In genomic region chr19:48752511-48753365, GRCh38 we compare ENCODE assay signal across 1 cellular context.
A peak's percentile ranks its signal among the peaks of the same experiment; 100 is the strongest.
TF ChIP-seq lines count a peak whose summit lies in the region.

Gene FUT1, minus strand, starts transcription at chr19:48752641. Its CDS starts 1,360 bp downstream, at chr19:48751281.

TF ChIP-seq in WTC11, 78 proteins besides CTCF, POLR2A, EP300 and RAD21 (continued from another document):
- TF ChIP-seq STAT6 (CRISPR knock-in tag; conservative IDR thresholded peaks at IDR 0.05; ENCODE audit: low read depth) (no peak), ATF2 (CRISPR knock-in tag; IDR thresholded peaks at IDR 0.05; ENCODE audit: borderline replicate concordance, low read depth) (no peak), HMGA2 (CRISPR knock-in tag; IDR thresholded peaks at IDR 0.05) (no peak), MXD4 (CRISPR knock-in tag; IDR thresholded peaks at IDR 0.05; ENCODE audit: borderline replicate concordance) (no peak), FOXJ3 (CRISPR knock-in tag; IDR thresholded peaks at IDR 0.05; ENCODE audit: borderline replicate concordance) (no peak), SP1 (CRISPR knock-in tag; conservative IDR thresholded peaks at IDR 0.05) (peak; percentile 92), SOX15 (CRISPR knock-in tag; IDR thresholded peaks at IDR 0.05) (no peak), NFE2L1 (CRISPR knock-in tag; IDR thresholded peaks at IDR 0.05) (no peak), ELF4 (CRISPR knock-in tag; IDR thresholded peaks at IDR 0.05; ENCODE audit: low read depth) (no peak), USF1 (CRISPR knock-in tag; IDR thresholded peaks at IDR 0.05) (peak; percentile 60; the same call in 1 of the 2 replicates), NFATC4 (CRISPR knock-in tag; IDR thresholded peaks at IDR 0.05) (no peak), ZNF232 (CRISPR knock-in tag; IDR thresholded peaks at IDR 0.05) (no peak), ZNF263 (CRISPR knock-in tag; IDR thresholded peaks at IDR 0.05; ENCODE audit: low read depth) (peak; percentile 71; the same call in 1 of the 2 replicates), ZNF317 (CRISPR knock-in tag; IDR thresholded peaks at IDR 0.05; ENCODE audit: borderline replicate concordance, low read depth) (no peak; the same call in 1 of the 2 replicates), RELA (CRISPR knock-in tag; IDR thresholded peaks at IDR 0.05; ENCODE audit: borderline replicate concordance) (no peak), FOXP1 (CRISPR knock-in tag; IDR thresholded peaks at IDR 0.05; ENCODE audit: borderline replicate concordance) (peak; percentile 87), ZNF671 (CRISPR knock-in tag; IDR thresholded peaks at IDR 0.05) (no peak), CREB1 (CRISPR knock-in tag; IDR thresholded peaks at IDR 0.05) (peak; percentile 40), OVOL2 (CRISPR knock-in tag; IDR thresholded peaks at IDR 0.05; ENCODE audit: borderline replicate concordance) (no peak), ZNF396 (CRISPR knock-in tag; IDR thresholded peaks at IDR 0.05; ENCODE audit: borderline replicate concordance) (no peak), CREM (CRISPR knock-in tag; IDR thresholded peaks at IDR 0.05) (peak; percentile 78; the same call in 1 of the 2 replicates), GABPB1 (CRISPR knock-in tag; IDR thresholded peaks at IDR 0.05) (no peak), TP53 (CRISPR knock-in tag; IDR thresholded peaks at IDR 0.05) (peak; percentile 69), ETV6 (CRISPR knock-in tag; IDR thresholded peaks at IDR 0.05) (peak; percentile 76), ZNF138 (CRISPR knock-in tag; conservative IDR thresholded peaks at IDR 0.05) (peak; percentile 76; the same call in 1 of the 2 replicates), GTF2I (CRISPR knock-in tag; conservative IDR thresholded peaks at IDR 0.05) (no peak), NR2C2 (CRISPR knock-in tag; IDR thresholded peaks at IDR 0.05) (no peak), ZNF219 (CRISPR knock-in tag; IDR thresholded peaks at IDR 0.05; ENCODE audit: borderline replicate concordance) (peak; percentile 5; the same call in 1 of the 2 replicates), ZNF423 (CRISPR knock-in tag; IDR thresholded peaks at IDR 0.05) (no peak), SMAD3 (CRISPR knock-in tag; IDR thresholded peaks at IDR 0.05; ENCODE audit: borderline replicate concordance) (no peak), ESRRA (CRISPR knock-in tag; IDR thresholded peaks at IDR 0.05; ENCODE audit: borderline replicate concordance) (no peak), ATF1 (CRISPR knock-in tag; IDR thresholded peaks at IDR 0.05) (no peak; the same call in 1 of the 2 replicates)
- TF ChIP-seq, protein P1, sequence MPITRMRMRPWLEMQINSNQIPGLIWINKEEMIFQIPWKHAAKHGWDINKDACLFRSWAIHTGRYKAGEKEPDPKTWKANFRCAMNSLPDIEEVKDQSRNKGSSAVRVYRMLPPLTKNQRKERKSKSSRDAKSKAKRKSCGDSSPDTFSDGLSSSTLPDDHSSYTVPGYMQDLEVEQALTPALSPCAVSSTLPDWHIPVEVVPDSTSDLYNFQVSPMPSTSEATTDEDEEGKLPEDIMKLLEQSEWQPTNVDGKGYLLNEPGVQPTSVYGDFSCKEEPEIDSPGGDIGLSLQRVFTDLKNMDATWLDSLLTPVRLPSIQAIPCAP (CRISPR knock-in tag; IDR thresholded peaks at IDR 0.05): 0 out of 2 replicates have a peak, but pooled peaks have one; percentile 35
- TF ChIP-seq, protein P2, sequence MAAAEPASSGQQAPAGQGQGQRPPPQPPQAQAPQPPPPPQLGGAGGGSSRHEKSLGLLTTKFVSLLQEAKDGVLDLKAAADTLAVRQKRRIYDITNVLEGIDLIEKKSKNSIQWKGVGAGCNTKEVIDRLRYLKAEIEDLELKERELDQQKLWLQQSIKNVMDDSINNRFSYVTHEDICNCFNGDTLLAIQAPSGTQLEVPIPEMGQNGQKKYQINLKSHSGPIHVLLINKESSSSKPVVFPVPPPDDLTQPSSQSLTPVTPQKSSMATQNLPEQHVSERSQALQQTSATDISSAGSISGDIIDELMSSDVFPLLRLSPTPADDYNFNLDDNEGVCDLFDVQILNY (CRISPR knock-in tag; IDR thresholded peaks at IDR 0.05): peak; percentile 93
- TF ChIP-seq, protein P3, sequence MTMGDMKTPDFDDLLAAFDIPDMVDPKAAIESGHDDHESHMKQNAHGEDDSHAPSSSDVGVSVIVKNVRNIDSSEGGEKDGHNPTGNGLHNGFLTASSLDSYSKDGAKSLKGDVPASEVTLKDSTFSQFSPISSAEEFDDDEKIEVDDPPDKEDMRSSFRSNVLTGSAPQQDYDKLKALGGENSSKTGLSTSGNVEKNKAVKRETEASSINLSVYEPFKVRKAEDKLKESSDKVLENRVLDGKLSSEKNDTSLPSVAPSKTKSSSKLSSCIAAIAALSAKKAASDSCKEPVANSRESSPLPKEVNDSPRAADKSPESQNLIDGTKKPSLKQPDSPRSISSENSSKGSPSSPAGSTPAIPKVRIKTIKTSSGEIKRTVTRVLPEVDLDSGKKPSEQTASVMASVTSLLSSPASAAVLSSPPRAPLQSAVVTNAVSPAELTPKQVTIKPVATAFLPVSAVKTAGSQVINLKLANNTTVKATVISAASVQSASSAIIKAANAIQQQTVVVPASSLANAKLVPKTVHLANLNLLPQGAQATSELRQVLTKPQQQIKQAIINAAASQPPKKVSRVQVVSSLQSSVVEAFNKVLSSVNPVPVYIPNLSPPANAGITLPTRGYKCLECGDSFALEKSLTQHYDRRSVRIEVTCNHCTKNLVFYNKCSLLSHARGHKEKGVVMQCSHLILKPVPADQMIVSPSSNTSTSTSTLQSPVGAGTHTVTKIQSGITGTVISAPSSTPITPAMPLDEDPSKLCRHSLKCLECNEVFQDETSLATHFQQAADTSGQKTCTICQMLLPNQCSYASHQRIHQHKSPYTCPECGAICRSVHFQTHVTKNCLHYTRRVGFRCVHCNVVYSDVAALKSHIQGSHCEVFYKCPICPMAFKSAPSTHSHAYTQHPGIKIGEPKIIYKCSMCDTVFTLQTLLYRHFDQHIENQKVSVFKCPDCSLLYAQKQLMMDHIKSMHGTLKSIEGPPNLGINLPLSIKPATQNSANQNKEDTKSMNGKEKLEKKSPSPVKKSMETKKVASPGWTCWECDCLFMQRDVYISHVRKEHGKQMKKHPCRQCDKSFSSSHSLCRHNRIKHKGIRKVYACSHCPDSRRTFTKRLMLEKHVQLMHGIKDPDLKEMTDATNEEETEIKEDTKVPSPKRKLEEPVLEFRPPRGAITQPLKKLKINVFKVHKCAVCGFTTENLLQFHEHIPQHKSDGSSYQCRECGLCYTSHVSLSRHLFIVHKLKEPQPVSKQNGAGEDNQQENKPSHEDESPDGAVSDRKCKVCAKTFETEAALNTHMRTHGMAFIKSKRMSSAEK (CRISPR knock-in tag; IDR thresholded peaks at IDR 0.05; ENCODE audit: borderline replicate concordance): no peak
- TF ChIP-seq, protein P4, sequence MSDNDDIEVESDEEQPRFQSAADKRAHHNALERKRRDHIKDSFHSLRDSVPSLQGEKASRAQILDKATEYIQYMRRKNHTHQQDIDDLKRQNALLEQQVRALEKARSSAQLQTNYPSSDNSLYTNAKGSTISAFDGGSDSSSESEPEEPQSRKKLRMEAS (CRISPR knock-in tag; IDR thresholded peaks at IDR 0.05): peak; percentile 93
- TF ChIP-seq, protein P5, sequence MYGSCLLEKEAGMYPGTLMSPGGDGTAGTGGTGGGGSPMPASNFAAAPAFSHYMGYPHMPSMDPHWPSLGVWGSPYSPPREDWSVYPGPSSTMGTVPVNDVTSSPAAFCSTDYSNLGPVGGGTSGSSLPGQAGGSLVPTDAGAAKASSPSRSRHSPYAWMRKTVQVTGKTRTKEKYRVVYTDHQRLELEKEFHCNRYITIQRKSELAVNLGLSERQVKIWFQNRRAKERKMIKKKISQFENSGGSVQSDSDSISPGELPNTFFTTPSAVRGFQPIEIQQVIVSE (CRISPR knock-in tag; IDR thresholded peaks at IDR 0.05; ENCODE audit: borderline replicate concordance): no peak
- TF ChIP-seq, protein P6, sequence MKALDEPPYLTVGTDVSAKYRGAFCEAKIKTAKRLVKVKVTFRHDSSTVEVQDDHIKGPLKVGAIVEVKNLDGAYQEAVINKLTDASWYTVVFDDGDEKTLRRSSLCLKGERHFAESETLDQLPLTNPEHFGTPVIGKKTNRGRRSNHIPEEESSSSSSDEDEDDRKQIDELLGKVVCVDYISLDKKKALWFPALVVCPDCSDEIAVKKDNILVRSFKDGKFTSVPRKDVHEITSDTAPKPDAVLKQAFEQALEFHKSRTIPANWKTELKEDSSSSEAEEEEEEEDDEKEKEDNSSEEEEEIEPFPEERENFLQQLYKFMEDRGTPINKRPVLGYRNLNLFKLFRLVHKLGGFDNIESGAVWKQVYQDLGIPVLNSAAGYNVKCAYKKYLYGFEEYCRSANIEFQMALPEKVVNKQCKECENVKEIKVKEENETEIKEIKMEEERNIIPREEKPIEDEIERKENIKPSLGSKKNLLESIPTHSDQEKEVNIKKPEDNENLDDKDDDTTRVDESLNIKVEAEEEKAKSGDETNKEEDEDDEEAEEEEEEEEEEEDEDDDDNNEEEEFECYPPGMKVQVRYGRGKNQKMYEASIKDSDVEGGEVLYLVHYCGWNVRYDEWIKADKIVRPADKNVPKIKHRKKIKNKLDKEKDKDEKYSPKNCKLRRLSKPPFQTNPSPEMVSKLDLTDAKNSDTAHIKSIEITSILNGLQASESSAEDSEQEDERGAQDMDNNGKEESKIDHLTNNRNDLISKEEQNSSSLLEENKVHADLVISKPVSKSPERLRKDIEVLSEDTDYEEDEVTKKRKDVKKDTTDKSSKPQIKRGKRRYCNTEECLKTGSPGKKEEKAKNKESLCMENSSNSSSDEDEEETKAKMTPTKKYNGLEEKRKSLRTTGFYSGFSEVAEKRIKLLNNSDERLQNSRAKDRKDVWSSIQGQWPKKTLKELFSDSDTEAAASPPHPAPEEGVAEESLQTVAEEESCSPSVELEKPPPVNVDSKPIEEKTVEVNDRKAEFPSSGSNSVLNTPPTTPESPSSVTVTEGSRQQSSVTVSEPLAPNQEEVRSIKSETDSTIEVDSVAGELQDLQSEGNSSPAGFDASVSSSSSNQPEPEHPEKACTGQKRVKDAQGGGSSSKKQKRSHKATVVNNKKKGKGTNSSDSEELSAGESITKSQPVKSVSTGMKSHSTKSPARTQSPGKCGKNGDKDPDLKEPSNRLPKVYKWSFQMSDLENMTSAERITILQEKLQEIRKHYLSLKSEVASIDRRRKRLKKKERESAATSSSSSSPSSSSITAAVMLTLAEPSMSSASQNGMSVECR (CRISPR knock-in tag; IDR thresholded peaks at IDR 0.05; ENCODE audit: borderline replicate concordance): peak; percentile 84; the same call in 1 of the 2 replicates
- TF ChIP-seq, protein P7, sequence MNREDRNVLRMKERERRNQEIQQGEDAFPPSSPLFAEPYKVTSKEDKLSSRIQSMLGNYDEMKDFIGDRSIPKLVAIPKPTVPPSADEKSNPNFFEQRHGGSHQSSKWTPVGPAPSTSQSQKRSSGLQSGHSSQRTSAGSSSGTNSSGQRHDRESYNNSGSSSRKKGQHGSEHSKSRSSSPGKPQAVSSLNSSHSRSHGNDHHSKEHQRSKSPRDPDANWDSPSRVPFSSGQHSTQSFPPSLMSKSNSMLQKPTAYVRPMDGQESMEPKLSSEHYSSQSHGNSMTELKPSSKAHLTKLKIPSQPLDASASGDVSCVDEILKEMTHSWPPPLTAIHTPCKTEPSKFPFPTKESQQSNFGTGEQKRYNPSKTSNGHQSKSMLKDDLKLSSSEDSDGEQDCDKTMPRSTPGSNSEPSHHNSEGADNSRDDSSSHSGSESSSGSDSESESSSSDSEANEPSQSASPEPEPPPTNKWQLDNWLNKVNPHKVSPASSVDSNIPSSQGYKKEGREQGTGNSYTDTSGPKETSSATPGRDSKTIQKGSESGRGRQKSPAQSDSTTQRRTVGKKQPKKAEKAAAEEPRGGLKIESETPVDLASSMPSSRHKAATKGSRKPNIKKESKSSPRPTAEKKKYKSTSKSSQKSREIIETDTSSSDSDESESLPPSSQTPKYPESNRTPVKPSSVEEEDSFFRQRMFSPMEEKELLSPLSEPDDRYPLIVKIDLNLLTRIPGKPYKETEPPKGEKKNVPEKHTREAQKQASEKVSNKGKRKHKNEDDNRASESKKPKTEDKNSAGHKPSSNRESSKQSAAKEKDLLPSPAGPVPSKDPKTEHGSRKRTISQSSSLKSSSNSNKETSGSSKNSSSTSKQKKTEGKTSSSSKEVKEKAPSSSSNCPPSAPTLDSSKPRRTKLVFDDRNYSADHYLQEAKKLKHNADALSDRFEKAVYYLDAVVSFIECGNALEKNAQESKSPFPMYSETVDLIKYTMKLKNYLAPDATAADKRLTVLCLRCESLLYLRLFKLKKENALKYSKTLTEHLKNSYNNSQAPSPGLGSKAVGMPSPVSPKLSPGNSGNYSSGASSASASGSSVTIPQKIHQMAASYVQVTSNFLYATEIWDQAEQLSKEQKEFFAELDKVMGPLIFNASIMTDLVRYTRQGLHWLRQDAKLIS (CRISPR knock-in tag; IDR thresholded peaks at IDR 0.05; ENCODE audit: borderline replicate concordance): no peak; the same call in 1 of the 2 replicates
TF ChIP-seq in WTC11: peak in this region for 26.
